ENCODE assay signal across 18 cellular contexts in genomic region chr19:21439372-21439771, GRCh38. TPM values are rescaled to one million over a fixed set of nuclear protein-coding genes. Genes with fewer than 3 reads are reported as not detected.
DNase-seq lines count a peak whose midpoint lies in the region; ATAC-seq and TF ChIP-seq lines count a peak whose summit lies in the region.
"Had no signal": no experiment of that assay in that cellular context is flagged by ENCODE, and none has a peak within 500 bp of the region (broad histone marks: within the 10 kb centered on the region; RNA-seq: fewer than 3 reads in every experiment).

No MANE protein-coding gene starts in this region.

- no peaks in the 10 kb centered on the region for H4K20me1 ChIP-seq in GM23248 (ENCODE audit: insufficient read depth)

- TF ChIP-seq CTCF in VCaP (conservative IDR thresholded peaks at IDR 0.05), result no peak
- no peak for TF ChIP-seq CTCF in stomach (IDR thresholded peaks at IDR 0.05)

- no peaks in the 10 kb centered on the region for H3K79me2 ChIP-seq in GM23248 (ENCODE audit: insufficient read depth)

- H3K4me3 ChIP-seq in GM23248 (no peak overlapping the region), stomach (no peak overlapping the region)
- H3K4me3 ChIP-seq: GM12878, neural progenitor cell, SJCRH30, transverse colon had no signal

- 11 to 24% methylated on average over 3 of the region's 3 CpGs for WGBS in GM23248 (ENCODE audit: low coverage in 1 of 2, low lambda C conversion rate in 2 of 2, missing lambda C conversion rate in 2 of 2), 2 experiments
- WGBS in stomach, 5 donors, result 24 to 52% (median 43%) methylated on average over 3 of the region's 3 CpGs

- H3K27ac ChIP-seq in GM23248, result no peak overlapping the region
- H3K27ac ChIP-seq in VCaP, result peak overlapping the region; percentile 71
- H3K27ac ChIP-seq in stomach, result peak overlapping the region in 3 of 5 donors; percentile 20 to 60 (median 56)
- H3K27ac ChIP-seq: neural progenitor cell, SJCRH30, transverse colon had no signal

- no peak for TF ChIP-seq POLR2A in stomach (IDR thresholded peaks at IDR 0.05)

- H3K4me1 ChIP-seq in GM23248 (ENCODE audit: insufficient read depth) (no peaks in the 10 kb centered on the region), stomach (peaks cover 0 to 29% (median 4%) of the 10 kb centered on the region in 4 donors)
- H3K4me1 ChIP-seq: BE2C, neural progenitor cell, SJCRH30, transverse colon had no signal

- no peaks in the 10 kb centered on the region for H3K9me2 ChIP-seq in GM23248 (ENCODE audit: insufficient read depth)

- H3K9me3 ChIP-seq in GM23248 (ENCODE audit: low read depth), result no peaks in the 10 kb centered on the region
- H3K9me3 ChIP-seq in stomach, result peaks cover 0 to 60% (median 12%) of the 10 kb centered on the region in 4 donors
- H3K9me3 ChIP-seq: BE2C had no signal

- no peak overlapping the region for H3K4me2 ChIP-seq in GM23248 (ENCODE audit: unreplicated experiment)
- H3K4me2 ChIP-seq: neural progenitor cell had no signal

- H3K36me3 Mint-ChIP-seq in T-helper 2 cell treated with Interferon-gamma antibody and Interleukin-4, amounts not matched to agents 5 μg/mL and 100 μg/mL, for 36 hours (ENCODE audit: low read depth), result no peaks in the 10 kb centered on the region

- H3K4me3 Mint-ChIP-seq in T-helper 2 cell treated with Interferon-gamma antibody and Interleukin-4, amounts not matched to agents 5 μg/mL and 100 μg/mL, for 36 hours, result no peak overlapping the region
- H3K4me3 Mint-ChIP-seq: neural progenitor cell had no signal

- H3K27me3 ChIP-seq in GM23248 (replicated peaks; ENCODE audit: insufficient read depth) (no peaks in the 10 kb centered on the region), stomach (no peaks in the 10 kb centered on the region)
- H3K27me3 ChIP-seq: BE2C, neural progenitor cell, SJCRH30, transverse colon had no signal

- no peaks in the 10 kb centered on the region for H3K4me1 Mint-ChIP-seq in T-helper 2 cell treated with Interferon-gamma antibody and Interleukin-4, amounts not matched to agents 5 μg/mL and 100 μg/mL, for 36 hours (ENCODE audit: low read depth)
- H3K4me1 Mint-ChIP-seq: neural progenitor cell had no signal

- H2AFZ ChIP-seq in GM23248, result no peak overlapping the region
- H2AFZ ChIP-seq: neural progenitor cell had no signal

- DNase-seq in GM23248 (peak; percentile 27), left cardiac atrium (no peak), stomach (peak; percentile 62)
- DNase-seq in T-helper 2 cell treated with Interferon-gamma antibody and Interleukin-4, amounts not matched to agents 5 μg/mL and 100 μg/mL, for 36 hours (ENCODE audit: low spot score), result no peak
- DNase-seq: activated gamma-delta T cell, BE2C, DMS79 treated with DMSO at 0.1 percent for 48 hours, hippocampal formation, IMR-90, NCI-H1436, SJCRH30, transverse colon had no signal

- H3K27ac Mint-ChIP-seq in T-helper 2 cell treated with Interferon-gamma antibody and Interleukin-4, amounts not matched to agents 5 μg/mL and 100 μg/mL, for 36 hours, result no peak overlapping the region
- H3K27ac Mint-ChIP-seq: neural progenitor cell had no signal

- no peaks in the 10 kb centered on the region for H3F3A ChIP-seq in GM23248 (ENCODE audit: insufficient read depth)

- intact Hi-C loops in left cardiac atrium (cut with DNase I) (no loop called here), stomach (cut with DNase I; ENCODE audit: low total_unique reads) (no loop called here)

- no peaks in the 10 kb centered on the region for H3K36me3 ChIP-seq in GM23248 (ENCODE audit: low read depth)
- H3K36me3 ChIP-seq in stomach, result no peaks in the 10 kb centered on the region
- H3K36me3 ChIP-seq: BE2C, SJCRH30 had no signal

- H3K9me3 Mint-ChIP-seq in T-helper 2 cell treated with Interferon-gamma antibody and Interleukin-4, amounts not matched to agents 5 μg/mL and 100 μg/mL, for 36 hours, result peaks cover 48% of the 10 kb centered on the region

- in situ Hi-C loops in GM23248 (cut with MboI), result no loop called here

- H3K9ac ChIP-seq in GM23248, result no peak overlapping the region
- H3K9ac ChIP-seq: neural progenitor cell had no signal

- no peaks in the 10 kb centered on the region for H3K27me3 Mint-ChIP-seq in T-helper 2 cell treated with Interferon-gamma antibody and Interleukin-4, amounts not matched to agents 5 μg/mL and 100 μg/mL, for 36 hours (ENCODE audit: low read depth)

- no peak for TF ChIP-seq EP300 in stomach (IDR thresholded peaks at IDR 0.05)

- peak; percentile 71 to 89 for ATAC-seq in left cardiac atrium
- no peak for ATAC-seq in GM19455 (IDR thresholded peaks at IDR 0.05; ENCODE audit: unreplicated experiment)
- no peak for ATAC-seq in HG03095 (IDR thresholded peaks at IDR 0.05; ENCODE audit: unreplicated experiment)
- ATAC-seq in HG03460 (IDR thresholded peaks at IDR 0.05; ENCODE audit: unreplicated experiment), result no peak
- ATAC-seq: GM12878 had no signal

RNA-seq across cellular contexts. Expression of gene ZNF493, which starts 42.4 kb away (rescaled TPM):
- total RNA-seq in GM23248 (2014; rRNA removed; shearing (Covaris generic)), result 7.6 and 8.3 TPM in 2 replicates
- polyA plus RNA-seq in GM23248 (2016; fragmentation: Nextera tagmentation; extraction: Ambion mirVana), result 5.8 and 8.6 TPM in 2 replicates
- 10 to 100 TPM; 11.5 to 11.8 TPM for total RNA-seq in left cardiac atrium
- 10 to 100 TPM; 18.1 to 100.0 (median 41.4) TPM for total RNA-seq in stomach
- polyA plus RNA-seq in stomach, result 1 to 10 TPM; 2.1 to 5.8 (median 3.2) TPM

Comparison
In these comparisons a context has a peak if more than half of its experiments do, and no peak if none do; other contexts are left out.
1. DNase-seq: peak in GM23248 (single experiment) and stomach (single experiment); none in left cardiac atrium (single experiment) and T-helper 2 cell treated with Interferon-gamma antibody and Interleukin-4, amounts not matched to agents 5 μg/mL and 100 μg/mL, for 36 hours (single experiment).
2. ATAC-seq: peak in left cardiac atrium (2 of 2); none in GM19455 (single experiment), HG03095 (single experiment) and HG03460 (single experiment).